ENCODE assay signal across 8 cellular contexts in the genomic region with DNA sequence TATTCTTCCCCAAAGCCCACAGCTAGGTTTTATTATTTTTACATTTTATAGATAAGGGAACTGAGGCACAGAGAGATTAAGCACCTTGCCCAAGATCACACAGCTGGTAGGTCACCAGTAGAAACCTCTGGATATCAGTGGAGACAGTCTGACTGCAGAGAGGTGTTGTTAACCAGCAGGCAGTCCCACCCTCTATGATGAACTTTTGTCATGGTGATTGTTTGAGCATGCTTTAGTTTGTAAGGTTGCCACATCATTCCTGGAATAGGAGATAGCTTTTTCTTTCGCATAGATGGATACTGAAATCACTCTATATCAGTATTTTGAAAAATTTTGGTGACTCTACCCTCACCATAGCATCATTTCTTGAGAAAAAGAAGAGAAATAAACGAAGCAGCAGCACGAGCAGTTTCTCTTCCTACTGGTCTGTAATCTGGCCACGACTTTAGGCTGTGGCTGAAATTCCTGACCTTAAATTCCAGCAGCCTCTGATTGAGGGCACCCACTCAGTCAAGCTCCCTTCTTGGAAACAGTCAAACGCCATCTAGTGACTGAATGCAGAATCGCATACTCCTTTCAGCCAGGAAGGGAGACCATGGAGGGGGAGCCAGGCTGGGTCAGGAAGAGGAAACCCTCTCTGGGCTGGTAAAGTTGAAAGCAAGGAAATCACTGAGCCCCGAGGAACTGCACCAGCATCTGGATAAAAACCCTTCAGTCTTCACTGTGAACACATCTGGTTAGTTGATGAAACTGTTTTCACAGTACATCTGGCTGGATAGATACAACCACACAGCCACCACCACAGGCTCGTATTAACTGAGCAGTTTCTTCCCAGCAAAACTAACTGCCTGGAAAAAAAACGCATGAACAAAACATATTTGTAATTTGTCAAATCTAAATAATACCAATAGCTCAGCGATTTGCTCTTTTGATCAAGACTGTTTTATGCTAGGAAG.
DNase-seq lines count a peak whose midpoint lies in the region; ATAC-seq, FAIRE-seq and TF ChIP-seq lines count a peak whose summit lies in the region.

No MANE protein-coding gene starts in this region.

- no peaks in the 10 kb centered on the region for H3K27me3 ChIP-seq in HL-60 (ENCODE audit: insufficient read depth, poor library complexity, severe bottlenecking)

- TF ChIP-seq CTCF in HL-60 (IDR thresholded peaks at IDR 0.05; ENCODE audit: insufficient read depth, low read length) (peak; percentile 89), osteocyte (IDR thresholded peaks at IDR 0.05) (peak; percentile 72)

- no peak overlapping the region for H3K4me3 Mint-ChIP-seq in osteocyte (ENCODE audit: unreplicated experiment)

- no peak overlapping the region for H3K27ac ChIP-seq in HL-60 (replicated peaks)

- H3K36me3 Mint-ChIP-seq in osteocyte (ENCODE audit: unreplicated experiment) = no peaks in the 10 kb centered on the region

- no peaks in the 10 kb centered on the region for H3K4me1 Mint-ChIP-seq in osteocyte (ENCODE audit: unreplicated experiment)

- H3K27me3 Mint-ChIP-seq in osteocyte (ENCODE audit: unreplicated experiment) = no peaks in the 10 kb centered on the region

- no peak overlapping the region for H3K27ac Mint-ChIP-seq in osteocyte (ENCODE audit: unreplicated experiment)

- ATAC-seq in GM19328 (IDR thresholded peaks at IDR 0.05; ENCODE audit: unreplicated experiment) = no peak

- H3K9me3 Mint-ChIP-seq in osteocyte (ENCODE audit: unreplicated experiment) = peaks cover 3% of the 10 kb centered on the region

- DNase-seq in CMK (ENCODE audit: low read depth) (peak; percentile 61), HL-60 (ENCODE audit: low read depth in 1 of 2, low spot score in 1 of 2) (peak; percentile 39 to 64), RKO (ENCODE audit: low spot score) (peak; percentile 62), frontal cortex (ENCODE audit: low spot score in 2 of 2) (peak; percentile 7 to 19), osteocyte (ENCODE audit: extremely low spot score, unreplicated experiment) (no peak), urothelium cell line (ENCODE audit: low spot score) (peak; percentile 64)
- DNase-seq in activated T-helper 9 cell treated with anti-CD3 and anti-CD28 coated beads, Interleukin-2, amount 50 U/mL, for 16 hours (ENCODE audit: low read depth) = peak; percentile 20

- H3K4me3 ChIP-seq in HL-60 (replicated peaks; ENCODE audit: insufficient read depth, low read length) = no peak overlapping the region

- FAIRE-seq in frontal cortex (lab: Jason Lieb, UNC) (no peak), urothelium cell line (lab: Jason Lieb, UNC) (no peak)
